Comparison of ENCODE assay signal across 29 cellular contexts in the genomic region with DNA sequence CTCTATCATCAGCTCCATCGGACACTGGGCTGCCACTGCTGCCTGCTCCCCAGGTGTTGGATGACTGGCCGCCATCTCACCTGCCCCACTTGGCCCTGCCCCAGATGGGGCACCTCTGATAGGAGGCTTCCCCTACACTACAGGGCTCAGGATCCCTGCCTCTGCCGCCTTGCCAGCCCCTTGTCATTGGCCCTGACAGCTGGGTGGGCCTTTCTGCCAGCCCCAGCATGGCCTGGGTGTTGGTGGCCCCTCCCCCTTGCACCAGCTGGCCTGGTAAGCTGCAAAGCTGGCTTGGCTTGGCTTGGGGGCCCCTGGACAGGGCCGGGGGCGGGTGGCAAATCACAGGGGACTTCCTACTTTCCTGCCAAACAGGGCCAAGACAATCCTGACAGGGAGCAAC. TPM values are rescaled to one million over a fixed set of nuclear protein-coding genes. Genes with fewer than 3 reads are reported as not detected.
DNase-seq lines count a peak whose midpoint lies in the region; ATAC-seq and TF ChIP-seq lines count a peak whose summit lies in the region.
"Had no signal": no experiment of that assay in that cellular context is flagged by ENCODE, and none has a peak within 500 bp of the region (broad histone marks: within the 10 kb centered on the region; RNA-seq: fewer than 3 reads in every experiment).

No MANE protein-coding gene starts in this region.

- peaks cover 4% of the 10 kb centered on the region for H3K9me3 Mint-ChIP-seq in stimulated activated memory B cell treated with anti-CD40 and anti-IgM and Interleukin-4, amounts not matched to agents 10 μg/mL and 1 μg/mL and 100 μg/mL, for 72 hours
- H3K9me3 Mint-ChIP-seq: activated CD8-positive, alpha-beta T cell treated with anti-CD3 and anti-CD28 coated beads for 36 hours had no signal

- no peaks in the 10 kb centered on the region for H3K36me3 ChIP-seq in SJCRH30
- H3K36me3 ChIP-seq in neuronal stem cell (replicated peaks in 1 of 2; ENCODE audit: control insufficient read depth in 2 of 2, insufficient read depth in 2 of 2, low read length in 2 of 2), result no peaks in the 10 kb centered on the region
- H3K36me3 ChIP-seq: esophagus muscularis mucosa, neutrophil, prostate gland, tibial nerve had no signal

- H3K27ac Mint-ChIP-seq in stimulated activated memory B cell treated with anti-CD40 and anti-IgM and Interleukin-4, amounts not matched to agents 10 μg/mL and 1 μg/mL and 100 μg/mL, for 72 hours, result no peak overlapping the region
- H3K27ac Mint-ChIP-seq: activated CD8-positive, alpha-beta T cell treated with anti-CD3 and anti-CD28 coated beads for 36 hours; activated naive CD4-positive, alpha-beta T cell treated with anti-CD3 and anti-CD28 coated beads for 36 hours; activated T-helper 1 cell treated with anti-CD3 and anti-CD28 coated beads, Interleukin-12 subunit alpha, Interleukin-12 subunit beta, Interleukin-2, Interleukin-4 antibody, amounts not matched to agents 30 ng/mL and 10 ng/mL and 1 ng/mL, durations not matched to agents 14 hours and 24 hours and 36 hours; dendritic cell treated with granulocyte-macrophage colony-stimulating factor and Interleukin-4, amounts not matched to agents 40 ng/mL and 50 ng/mL, for 4 days; T-helper 1 cell treated with Interleukin-12 subunit alpha and Interleukin-12 subunit beta and Interleukin-4 antibody, amounts not matched to agents 30 μg/mL and 1 μg/mL, for 36 hours had no signal

- no peaks in the 10 kb centered on the region for H3K4me1 Mint-ChIP-seq in stimulated activated memory B cell treated with anti-CD40 and anti-IgM and Interleukin-4, amounts not matched to agents 10 μg/mL and 1 μg/mL and 100 μg/mL, for 72 hours

- peak overlapping the region; percentile 39 for H3K18ac ChIP-seq in neuronal stem cell (ENCODE audit: low read length)

- no peak overlapping the region for H3K23ac ChIP-seq in neuronal stem cell (ENCODE audit: low read depth, low read length, poor library complexity)

- H2BK15ac ChIP-seq in neuronal stem cell (ENCODE audit: low read length), result no peak overlapping the region

- no peaks in the 10 kb centered on the region for H3K79me1 ChIP-seq in neuronal stem cell (ENCODE audit: low read depth, low read length)

- peak overlapping the region; percentile 78 for H2AK5ac ChIP-seq in neuronal stem cell (ENCODE audit: low read depth, low read length)

- H3K27me3 ChIP-seq in SJCRH30 (no peaks in the 10 kb centered on the region), neuronal stem cell (ENCODE audit: control insufficient read depth in 3 of 3, insufficient read depth in 3 of 3, low read depth in 1 of 3, low read length in 3 of 3) (no peaks in the 10 kb centered on the region)
- H3K27me3 ChIP-seq: esophagus muscularis mucosa, foreskin keratinocyte, neutrophil, tibial nerve had no signal

- H2AFZ ChIP-seq in neuronal stem cell (ENCODE audit: low read length), result no peak overlapping the region

- no peak overlapping the region for H3K14ac ChIP-seq in neuronal stem cell (ENCODE audit: low read length)

- H3K27me3 Mint-ChIP-seq in stimulated activated memory B cell treated with anti-CD40 and anti-IgM and Interleukin-4, amounts not matched to agents 10 μg/mL and 1 μg/mL and 100 μg/mL, for 72 hours, result no peaks in the 10 kb centered on the region
- H3K27me3 Mint-ChIP-seq: activated CD8-positive, alpha-beta T cell treated with anti-CD3 and anti-CD28 coated beads for 36 hours; dendritic cell treated with granulocyte-macrophage colony-stimulating factor and Interleukin-4, amounts not matched to agents 40 ng/mL and 50 ng/mL, for 4 days had no signal

- no peaks in the 10 kb centered on the region for H3K4me1 ChIP-seq in SJCRH30
- H3K4me1 ChIP-seq in neuronal stem cell (ENCODE audit: control insufficient read depth in 2 of 2, insufficient read depth in 1 of 2, low read depth in 1 of 2, low read length in 2 of 2), result peaks cover 3 to 5% of the 10 kb centered on the region in 2 donors
- H3K4me1 ChIP-seq: esophagus muscularis mucosa, foreskin keratinocyte, prostate gland, tibial nerve had no signal

- H3K4me3 ChIP-seq in SJCRH30 (no peak overlapping the region), neuronal stem cell (ENCODE audit: low read length in 2 of 2) (no peak overlapping the region)
- H3K4me3 ChIP-seq: esophagus muscularis mucosa, prostate gland, SK-N-MC, tibial nerve had no signal

- no peak overlapping the region for H2BK120ac ChIP-seq in neuronal stem cell (ENCODE audit: low read depth, low read length)

- H3K4ac ChIP-seq in neuronal stem cell (ENCODE audit: low read length), result no peak overlapping the region

- no peak overlapping the region for H3K4me2 ChIP-seq in neuronal stem cell (ENCODE audit: insufficient read depth, low read length, poor library complexity, severe bottlenecking)

- ATAC-seq in omental fat pad (ENCODE audit: low FRiP score), result no peak
- ATAC-seq in stimulated activated memory B cell treated with anti-CD40 and anti-IgM and Interleukin-4, amounts not matched to agents 10 μg/mL and 1 μg/mL and 100 μg/mL, for 72 hours, result no peak
- ATAC-seq: activated CD8-positive, alpha-beta T cell treated with anti-CD3 and anti-CD28 coated beads for 36 hours; foreskin keratinocyte; sciatic nerve had no signal

- H3K27ac ChIP-seq in SJCRH30 (no peak overlapping the region), neuronal stem cell (replicated peaks; ENCODE audit: low read length) (no peak overlapping the region)
- H3K27ac ChIP-seq: esophagus muscularis mucosa, foreskin keratinocyte, neutrophil, prostate gland, SK-N-MC, tibial nerve had no signal

- no peak overlapping the region for H4K91ac ChIP-seq in neuronal stem cell (ENCODE audit: low read depth, low read length, poor library complexity)

- WGBS in neuronal stem cell (ENCODE audit: extremely low coverage in 2 of 2, insufficient read length in 2 of 2, insufficient replicate concordance in 1 of 2), 2 donors, result no CpG with 5 or more reads among the region's 5 CpGs

- H3K9me3 ChIP-seq in SJCRH30 (replicated peaks) (0 out of 2 replicates have a peak, but pooled peaks cover 2% of the 10 kb centered on the region), neuronal stem cell (replicated peaks in 1 of 2; ENCODE audit: control insufficient read depth in 2 of 2, insufficient read depth in 1 of 2, low read depth in 1 of 2, low read length in 2 of 2) (no peaks in the 10 kb centered on the region)
- H3K9me3 ChIP-seq: neutrophil, prostate gland had no signal

- no peaks in the 10 kb centered on the region for H3K36me3 Mint-ChIP-seq in stimulated activated memory B cell treated with anti-CD40 and anti-IgM and Interleukin-4, amounts not matched to agents 10 μg/mL and 1 μg/mL and 100 μg/mL, for 72 hours

- no peak overlapping the region for H3K9ac ChIP-seq in neuronal stem cell (ENCODE audit: low read depth, low read length, poor library complexity)

- no peak overlapping the region for H3K4me3 Mint-ChIP-seq in stimulated activated memory B cell treated with anti-CD40 and anti-IgM and Interleukin-4, amounts not matched to agents 10 μg/mL and 1 μg/mL and 100 μg/mL, for 72 hours
- H3K4me3 Mint-ChIP-seq: activated CD8-positive, alpha-beta T cell treated with anti-CD3 and anti-CD28 coated beads for 36 hours; activated naive CD4-positive, alpha-beta T cell treated with anti-CD3 and anti-CD28 coated beads for 36 hours; activated T-helper 1 cell treated with anti-CD3 and anti-CD28 coated beads, Interleukin-12 subunit alpha, Interleukin-12 subunit beta, Interleukin-2, Interleukin-4 antibody, amounts not matched to agents 30 ng/mL and 10 ng/mL and 1 ng/mL, durations not matched to agents 14 hours and 24 hours and 36 hours; dendritic cell treated with granulocyte-macrophage colony-stimulating factor and Interleukin-4, amounts not matched to agents 40 ng/mL and 50 ng/mL, for 4 days; T-helper 1 cell treated with Interleukin-12 subunit alpha and Interleukin-12 subunit beta and Interleukin-4 antibody, amounts not matched to agents 30 μg/mL and 1 μg/mL, for 36 hours had no signal

- no peak overlapping the region for H2BK5ac ChIP-seq in neuronal stem cell (ENCODE audit: low read length)

- no peak overlapping the region for H2BK12ac ChIP-seq in neuronal stem cell (ENCODE audit: low read length)

- peak; percentile 43 for DNase-seq in DMS 273 treated with DMSO at 0.1 percent for 48 hours (lab: John Stamatoyannopoulos, UW)
- DNase-seq in NCI-H510A (lab: John Stamatoyannopoulos, UW), result peak; percentile 44
- DNase-seq in SJCRH30, result peak; percentile 40 to 46
- no peak for DNase-seq in neuronal stem cell (ENCODE audit: low spot score)
- no peak for DNase-seq in omental fat pad (ENCODE audit: low spot score)
- DNase-seq in DMS79 (lab: John Stamatoyannopoulos, UW), result no peak
- no peak for DNase-seq in epidermal melanocyte (ENCODE audit: insufficient read length, low spot score)
- DNase-seq: activated CD4-positive, CD25-positive, alpha-beta regulatory T cell treated with anti-CD3 and anti-CD28 coated beads, Interleukin-2, amount 50 U/mL, for 72 hours; activated CD8-positive, alpha-beta memory T cell treated with anti-CD3 and anti-CD28 coated beads, Interleukin-2, amount 50 U/mL, for 48 hours; activated CD8-positive, alpha-beta T cell treated with anti-CD3 and anti-CD28 coated beads for 36 hours; activated naive CD4-positive, alpha-beta T cell treated with anti-CD3 and anti-CD28 coated beads for 36 hours; central memory CD4-positive, alpha-beta T cell; DND-41; foreskin keratinocyte; head of caudate nucleus; islet precursor cell; NCI-H1436 treated with DMSO at 0.1 percent for 48 hours; NCI-H526 treated with DMSO at 0.1 percent for 48 hours; stimulated activated CD4-positive, alpha-beta T cell treated with anti-CD3 and anti-CD28 coated beads, Interleukin-4, amount 100 ng/mL, for 24 hours had no signal

- no peak overlapping the region for H4K8ac ChIP-seq in neuronal stem cell (ENCODE audit: low read depth, low read length)

- no peak for TF ChIP-seq CTCF in omental fat pad (IDR thresholded peaks at IDR 0.05)

RNA-seq across cellular contexts. Expression of a gene that starts 10.6 kb away (rescaled TPM):
- total RNA-seq in SJCRH30 (2014; rRNA removed; shearing (Covaris generic)), result not detected in 2 replicates
- 2.1 TPM for polyA plus RNA-seq in neuronal stem cell (2013, experiment 1 of 2)
- 2.0 TPM for polyA plus RNA-seq in neuronal stem cell (2013, experiment 2 of 2)
- total RNA-seq in omental fat pad, result not detected
- total RNA-seq: activated T-helper 1 cell treated with anti-CD3 and anti-CD28 coated beads, Interleukin-12 subunit alpha, Interleukin-12 subunit beta, Interleukin-2, Interleukin-4 antibody, amounts not matched to agents 30 ng/mL and 10 ng/mL and 1 ng/mL, durations not matched to agents 14 hours and 24 hours and 36 hours had no signal

RNA-seq across cellular contexts. Expression of a gene that starts 50.6 kb away (rescaled TPM):
- 2,129 and 2,719 TPM in 2 replicates for total RNA-seq in SJCRH30 (2014; rRNA removed; shearing (Covaris generic))
- 2,646 TPM for polyA plus RNA-seq in neuronal stem cell (2013, experiment 1 of 2)
- 2,609 TPM for polyA plus RNA-seq in neuronal stem cell (2013, experiment 2 of 2)
- total RNA-seq in omental fat pad, result 1,000 to 10,000 TPM; 1,698 to 2,828 (median 2,343) TPM

Comparison
In these comparisons a context has a peak if more than half of its experiments do, and no peak if none do; other contexts are left out.
1. DNase-seq: peak in DMS 273 treated with DMSO at 0.1 percent for 48 hours (single experiment), NCI-H510A (single experiment) and SJCRH30 (2 of 2); none in neuronal stem cell (single experiment), omental fat pad (single experiment), DMS79 (single experiment) and epidermal melanocyte (single experiment).